In the genomic region with DNA sequence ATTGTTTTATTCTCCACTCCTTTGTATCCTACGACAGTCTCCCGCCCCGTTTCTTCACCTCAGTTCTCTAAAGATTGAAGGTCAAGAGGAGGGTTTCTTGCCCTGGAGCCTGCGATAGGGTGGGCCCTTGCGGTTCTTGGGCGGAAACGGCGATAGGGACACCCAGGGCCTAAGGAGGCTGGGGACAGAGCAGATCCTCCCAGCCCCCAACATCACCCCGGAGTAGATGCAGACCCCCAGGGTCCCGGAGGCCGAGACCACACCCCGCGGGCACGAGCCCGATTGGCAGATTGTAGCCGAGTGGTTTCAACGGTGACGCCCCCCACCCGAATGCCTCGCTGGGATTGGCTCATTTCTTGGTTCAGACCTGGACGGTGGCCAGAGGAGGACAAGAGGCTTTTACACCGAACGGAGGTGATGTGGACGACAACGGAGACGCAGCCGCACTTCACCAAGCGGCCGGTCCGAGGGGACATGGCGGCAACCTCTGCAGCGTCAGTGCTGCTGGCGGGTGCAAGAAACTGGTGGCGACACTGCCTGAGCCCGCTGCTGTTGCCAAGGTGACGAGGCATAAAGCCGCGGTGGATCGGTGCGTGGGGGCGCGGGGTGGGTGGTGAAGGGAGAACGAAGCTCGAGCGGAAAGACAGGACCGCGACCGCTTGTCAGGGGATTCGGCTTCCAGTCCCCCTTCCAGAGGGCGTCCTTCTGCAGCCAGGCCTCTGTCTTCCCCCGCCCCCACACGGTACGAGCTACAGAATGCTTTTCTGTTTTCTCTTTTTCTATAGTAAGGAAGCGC, we compare ENCODE assay signal across 1 cellular context.
TF ChIP-seq lines count a peak whose summit lies in the region.

No MANE protein-coding gene starts in this region.

TF ChIP-seq in HEK293, 187 proteins besides CTCF, POLR2A, EP300 and RAD21 (continued from another document and continues in another):
- TF ChIP-seq REPIN1 (tag by site-specific recombination; IDR thresholded peaks at IDR 0.05; ENCODE audit: low read depth) (no peak), ZNF157 (tag by site-specific recombination; IDR thresholded peaks at IDR 0.05) (no peak), ZNF350 (tag by site-specific recombination; IDR thresholded peaks at IDR 0.05) (no peak), ZNF391 (tag by site-specific recombination; IDR thresholded peaks at IDR 0.05; ENCODE audit: borderline replicate concordance, low read depth) (no peak), PRDM4 (tag by site-specific recombination; IDR thresholded peaks at IDR 0.05) (peak; percentile 11; the same call in 1 of the 2 replicates), ZNF561 (tag by site-specific recombination; IDR thresholded peaks at IDR 0.05; ENCODE audit: borderline replicate concordance) (0 out of 2 replicates have a peak, but pooled peaks have one; percentile 14), ZNF48 (tag by site-specific recombination; IDR thresholded peaks at IDR 0.05) (no peak), ZNF626 (tag by site-specific recombination; IDR thresholded peaks at IDR 0.05) (no peak), ZNF324 (tag by site-specific recombination; IDR thresholded peaks at IDR 0.05) (no peak), ZBTB1 (tag by site-specific recombination; IDR thresholded peaks at IDR 0.05) (no peak), ZNF76 (tag by site-specific recombination; IDR thresholded peaks at IDR 0.05; ENCODE audit: borderline replicate concordance, low read depth) (no peak; the same call in 1 of the 2 replicates), YY2 (tag by site-specific recombination; IDR thresholded peaks at IDR 0.05) (peak; percentile 96), ZBTB17 (tag by site-specific recombination; IDR thresholded peaks at IDR 0.05) (peak; percentile 74), ZNF704 (tag by site-specific recombination; IDR thresholded peaks at IDR 0.05) (no peak), ZNF600 (tag by site-specific recombination; IDR thresholded peaks at IDR 0.05) (peak; percentile 71), AEBP2 (tag by site-specific recombination; IDR thresholded peaks at IDR 0.05; ENCODE audit: borderline replicate concordance) (no peak), ZFP41 (tag by site-specific recombination; IDR thresholded peaks at IDR 0.05; ENCODE audit: borderline replicate concordance) (no peak), ZBTB7A (tag by site-specific recombination; IDR thresholded peaks at IDR 0.05; ENCODE audit: low read depth) (no peak), ZNF311 (tag by site-specific recombination; IDR thresholded peaks at IDR 0.05; ENCODE audit: borderline replicate concordance) (no peak), ZBTB44 (tag by site-specific recombination; IDR thresholded peaks at IDR 0.05) (no peak)
- TF ChIP-seq, protein P1, sequence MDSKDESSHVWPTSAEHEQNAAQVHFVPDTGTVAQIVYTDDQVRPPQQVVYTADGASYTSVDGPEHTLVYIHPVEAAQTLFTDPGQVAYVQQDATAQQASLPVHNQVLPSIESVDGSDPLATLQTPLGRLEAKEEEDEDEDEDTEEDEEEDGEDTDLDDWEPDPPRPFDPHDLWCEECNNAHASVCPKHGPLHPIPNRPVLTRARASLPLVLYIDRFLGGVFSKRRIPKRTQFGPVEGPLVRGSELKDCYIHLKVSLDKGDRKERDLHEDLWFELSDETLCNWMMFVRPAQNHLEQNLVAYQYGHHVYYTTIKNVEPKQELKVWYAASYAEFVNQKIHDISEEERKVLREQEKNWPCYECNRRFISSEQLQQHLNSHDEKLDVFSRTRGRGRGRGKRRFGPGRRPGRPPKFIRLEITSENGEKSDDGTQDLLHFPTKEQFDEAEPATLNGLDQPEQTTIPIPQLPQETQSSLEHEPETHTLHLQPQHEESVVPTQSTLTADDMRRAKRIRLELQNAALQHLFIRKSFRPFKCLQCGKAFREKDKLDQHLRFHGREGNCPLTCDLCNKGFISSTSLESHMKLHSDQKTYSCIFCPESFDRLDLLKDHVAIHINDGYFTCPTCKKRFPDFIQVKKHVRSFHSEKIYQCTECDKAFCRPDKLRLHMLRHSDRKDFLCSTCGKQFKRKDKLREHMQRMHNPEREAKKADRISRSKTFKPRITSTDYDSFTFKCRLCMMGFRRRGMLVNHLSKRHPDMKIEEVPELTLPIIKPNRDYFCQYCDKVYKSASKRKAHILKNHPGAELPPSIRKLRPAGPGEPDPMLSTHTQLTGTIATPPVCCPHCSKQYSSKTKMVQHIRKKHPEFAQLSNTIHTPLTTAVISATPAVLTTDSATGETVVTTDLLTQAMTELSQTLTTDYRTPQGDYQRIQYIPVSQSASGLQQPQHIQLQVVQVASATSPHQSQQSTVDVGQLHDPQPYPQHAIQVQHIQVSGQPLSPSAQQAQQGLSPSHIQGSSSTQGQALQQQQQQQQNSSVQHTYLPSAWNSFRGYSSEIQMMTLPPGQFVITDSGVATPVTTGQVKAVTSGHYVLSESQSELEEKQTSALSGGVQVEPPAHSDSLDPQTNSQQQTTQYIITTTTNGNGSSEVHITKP (tag by site-specific recombination; IDR thresholded peaks at IDR 0.05): peak; percentile 75
- TF ChIP-seq, protein P2, sequence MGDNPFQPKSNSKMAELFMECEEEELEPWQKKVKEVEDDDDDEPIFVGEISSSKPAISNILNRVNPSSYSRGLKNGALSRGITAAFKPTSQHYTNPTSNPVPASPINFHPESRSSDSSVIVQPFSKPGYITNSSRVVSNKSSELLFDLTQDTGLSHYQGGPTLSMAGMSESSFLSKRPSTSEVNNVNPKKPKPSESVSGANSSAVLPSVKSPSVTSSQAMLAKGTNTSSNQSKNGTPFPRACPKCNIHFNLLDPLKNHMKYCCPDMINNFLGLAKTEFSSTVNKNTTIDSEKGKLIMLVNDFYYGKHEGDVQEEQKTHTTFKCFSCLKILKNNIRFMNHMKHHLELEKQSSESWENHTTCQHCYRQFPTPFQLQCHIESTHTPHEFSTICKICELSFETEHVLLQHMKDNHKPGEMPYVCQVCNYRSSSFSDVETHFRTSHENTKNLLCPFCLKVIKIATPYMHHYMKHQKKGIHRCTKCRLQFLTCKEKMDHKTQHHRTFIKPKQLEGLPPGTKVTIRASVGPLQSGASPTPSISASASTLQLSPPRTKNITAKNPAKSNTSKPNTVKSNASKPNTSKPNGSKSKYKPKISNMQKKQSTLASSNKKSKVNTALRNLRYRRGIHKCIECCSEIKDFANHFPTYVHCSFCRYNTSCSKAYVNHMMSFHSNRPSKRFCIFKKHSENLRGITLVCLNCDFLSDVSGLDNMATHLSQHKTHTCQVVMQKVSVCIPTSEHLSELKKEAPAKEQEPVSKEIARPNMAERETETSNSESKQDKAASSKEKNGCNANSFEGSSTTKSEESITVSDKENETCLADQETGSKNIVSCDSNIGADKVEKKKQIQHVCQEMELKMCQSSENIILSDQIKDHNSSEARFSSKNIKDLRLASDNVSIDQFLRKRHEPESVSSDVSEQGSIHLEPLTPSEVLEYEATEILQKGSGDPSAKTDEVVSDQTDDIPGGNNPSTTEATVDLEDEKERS (tag by site-specific recombination; IDR thresholded peaks at IDR 0.05): peak; percentile 59; the same call in 1 of the 2 replicates
- TF ChIP-seq, protein P3, sequence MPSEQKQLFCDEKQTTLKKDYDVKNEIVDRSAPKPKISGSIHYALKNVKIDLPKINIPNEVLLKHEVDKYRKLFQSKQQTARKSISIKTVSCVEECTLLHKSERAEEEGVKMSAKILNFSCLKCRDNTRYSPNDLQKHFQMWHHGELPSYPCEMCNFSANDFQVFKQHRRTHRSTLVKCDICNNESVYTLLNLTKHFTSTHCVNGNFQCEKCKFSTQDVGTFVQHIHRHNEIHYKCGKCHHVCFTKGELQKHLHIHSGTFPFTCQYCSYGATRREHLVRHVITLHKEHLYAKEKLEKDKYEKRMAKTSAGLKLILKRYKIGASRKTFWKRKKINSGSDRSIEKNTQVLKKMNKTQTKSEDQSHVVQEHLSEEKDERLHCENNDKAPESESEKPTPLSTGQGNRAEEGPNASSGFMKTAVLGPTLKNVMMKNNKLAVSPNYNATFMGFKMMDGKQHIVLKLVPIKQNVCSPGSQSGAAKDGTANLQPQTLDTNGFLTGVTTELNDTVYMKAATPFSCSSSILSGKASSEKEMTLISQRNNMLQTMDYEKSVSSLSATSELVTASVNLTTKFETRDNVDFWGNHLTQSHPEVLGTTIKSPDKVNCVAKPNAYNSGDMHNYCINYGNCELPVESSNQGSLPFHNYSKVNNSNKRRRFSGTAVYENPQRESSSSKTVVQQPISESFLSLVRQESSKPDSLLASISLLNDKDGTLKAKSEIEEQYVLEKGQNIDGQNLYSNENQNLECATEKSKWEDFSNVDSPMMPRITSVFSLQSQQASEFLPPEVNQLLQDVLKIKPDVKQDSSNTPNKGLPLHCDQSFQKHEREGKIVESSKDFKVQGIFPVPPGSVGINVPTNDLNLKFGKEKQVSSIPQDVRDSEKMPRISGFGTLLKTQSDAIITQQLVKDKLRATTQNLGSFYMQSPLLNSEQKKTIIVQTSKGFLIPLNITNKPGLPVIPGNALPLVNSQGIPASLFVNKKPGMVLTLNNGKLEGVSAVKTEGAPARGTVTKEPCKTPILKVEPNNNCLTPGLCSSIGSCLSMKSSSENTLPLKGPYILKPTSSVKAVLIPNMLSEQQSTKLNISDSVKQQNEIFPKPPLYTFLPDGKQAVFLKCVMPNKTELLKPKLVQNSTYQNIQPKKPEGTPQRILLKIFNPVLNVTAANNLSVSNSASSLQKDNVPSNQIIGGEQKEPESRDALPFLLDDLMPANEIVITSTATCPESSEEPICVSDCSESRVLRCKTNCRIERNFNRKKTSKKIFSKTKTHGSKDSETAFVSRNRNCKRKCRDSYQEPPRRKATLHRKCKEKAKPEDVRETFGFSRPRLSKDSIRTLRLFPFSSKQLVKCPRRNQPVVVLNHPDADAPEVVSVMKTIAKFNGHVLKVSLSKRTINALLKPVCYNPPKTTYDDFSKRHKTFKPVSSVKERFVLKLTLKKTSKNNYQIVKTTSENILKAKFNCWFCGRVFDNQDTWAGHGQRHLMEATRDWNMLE (tag by site-specific recombination; conservative IDR thresholded peaks at IDR 0.05; ENCODE audit: low read depth): no peak
- TF ChIP-seq, protein P4, sequence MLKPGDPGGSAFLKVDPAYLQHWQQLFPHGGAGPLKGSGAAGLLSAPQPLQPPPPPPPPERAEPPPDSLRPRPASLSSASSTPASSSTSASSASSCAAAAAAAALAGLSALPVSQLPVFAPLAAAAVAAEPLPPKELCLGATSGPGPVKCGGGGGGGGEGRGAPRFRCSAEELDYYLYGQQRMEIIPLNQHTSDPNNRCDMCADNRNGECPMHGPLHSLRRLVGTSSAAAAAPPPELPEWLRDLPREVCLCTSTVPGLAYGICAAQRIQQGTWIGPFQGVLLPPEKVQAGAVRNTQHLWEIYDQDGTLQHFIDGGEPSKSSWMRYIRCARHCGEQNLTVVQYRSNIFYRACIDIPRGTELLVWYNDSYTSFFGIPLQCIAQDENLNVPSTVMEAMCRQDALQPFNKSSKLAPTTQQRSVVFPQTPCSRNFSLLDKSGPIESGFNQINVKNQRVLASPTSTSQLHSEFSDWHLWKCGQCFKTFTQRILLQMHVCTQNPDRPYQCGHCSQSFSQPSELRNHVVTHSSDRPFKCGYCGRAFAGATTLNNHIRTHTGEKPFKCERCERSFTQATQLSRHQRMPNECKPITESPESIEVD (tag by site-specific recombination; IDR thresholded peaks at IDR 0.05): no peak
